ENCODE assay signal across 1 cellular context in genomic region chr3:183520741-183521556, GRCh38.
A peak's percentile ranks its signal among the peaks of the same experiment; 100 is the strongest.
TF ChIP-seq lines count a peak whose summit lies in the region.

No MANE protein-coding gene starts in this region.

TF ChIP-seq in HepG2, 621 proteins besides CTCF, POLR2A, EP300 and RAD21:
- 0 out of 2 replicates have a peak, but pooled peaks have one; percentile 3 for TF ChIP-seq STAG1 (CRISPR knock-in tag; IDR thresholded peaks at IDR 0.05)
- TF ChIP-seq HOXA3 (CRISPR knock-in tag; IDR thresholded peaks at IDR 0.05), result peak; percentile 28; the same call in 1 of the 2 replicates
- TF ChIP-seq ZNF263 (CRISPR knock-in tag; IDR thresholded peaks at IDR 0.05), result peak; percentile 96
- TF ChIP-seq PHF8 (CRISPR knock-in tag; IDR thresholded peaks at IDR 0.05), result 0 out of 2 replicates have a peak, but pooled peaks have one; percentile 20
- peak; percentile 59 for TF ChIP-seq ZNF687 (CRISPR knock-in tag; IDR thresholded peaks at IDR 0.05)
- 0 out of 2 replicates have a peak, but pooled peaks have one; percentile 7 for TF ChIP-seq FOXA3 (CRISPR knock-in tag; IDR thresholded peaks at IDR 0.05)
- 0 out of 2 replicates have a peak, but pooled peaks have one; percentile 25 for TF ChIP-seq HNF1B (CRISPR knock-in tag; IDR thresholded peaks at IDR 0.05)
- 0 out of 2 replicates have a peak, but pooled peaks have one; percentile 23 for TF ChIP-seq SALL1 (CRISPR knock-in tag; IDR thresholded peaks at IDR 0.05)
- TF ChIP-seq PAXIP1 (CRISPR knock-in tag; conservative IDR thresholded peaks at IDR 0.05), result 0 out of 2 replicates have a peak, but pooled peaks have one; percentile 14
